29 cellular contexts compared by ENCODE assay signal in genomic region chr2:189191766-189192165, GRCh38. TPM values are rescaled to one million over a fixed set of nuclear protein-coding genes. Genes with fewer than 3 reads are reported as not detected.
DNase-seq lines count a peak whose midpoint lies in the region; ATAC-seq, FAIRE-seq and TF ChIP-seq lines count a peak whose summit lies in the region.
"Had no signal": no experiment of that assay in that cellular context is flagged by ENCODE, and none has a peak within 500 bp of the region (broad histone marks: within the 10 kb centered on the region; RNA-seq: fewer than 3 reads in every experiment).

No MANE protein-coding gene starts in this region.

- no peaks in the 10 kb centered on the region for H4K20me1 ChIP-seq in SK-N-SH (ENCODE audit: insufficient read depth)
- no peaks in the 10 kb centered on the region for H4K20me1 ChIP-seq in fibroblast of lung (ENCODE audit: control insufficient read depth, extremely low read depth, insufficient read depth, low read length)

- CTCF ChIA-PET in SK-N-SH (lab: Yijun Ruan, JAX) = interaction anchor here (1.0 kb wide), 1 partner anchor 19 kb away, joined by 4 read pairs; no protein-coding TSS in a partner anchor
- CTCF ChIA-PET in activated naive CD4-positive, alpha-beta T cell treated with anti-CD3 and anti-CD28 coated beads for 36 hours (lab: Charles Lee) = interaction anchor here (0.6 kb wide), 1 partner anchor 56 kb away, joined by 5 read pairs; no protein-coding TSS in a partner anchor

- no peak overlapping the region for H3K4me3 Mint-ChIP-seq in activated naive CD4-positive, alpha-beta T cell treated with anti-CD3 and anti-CD28 coated beads for 36 hours
- H3K4me3 Mint-ChIP-seq: activated naive CD8-positive, alpha-beta T cell treated with anti-CD3 and anti-CD28 coated beads, Interleukin-2, amount 10 ng/mL, durations not matched to agents 7 days and 5 days; activated T-cell treated with anti-CD3 and anti-CD28 coated beads, Interleukin-2, amount 50 U/mL, for 24 hours; CD4-positive, alpha-beta T cell; nephron progenitor cell; stimulated activated naive B cell treated with anti-CD40 and anti-IgM and Interleukin-4, amounts not matched to agents 10 μg/mL and 1 μg/mL and 100 μg/mL, for 72 hours; T-helper 1 cell treated with Interleukin-12 subunit alpha and Interleukin-12 subunit beta and Interleukin-4 antibody, amounts not matched to agents 30 μg/mL and 1 μg/mL, for 36 hours had no signal

- peak; percentile 79 for FAIRE-seq in TTC549 (lab: Jason Lieb, UNC)
- FAIRE-seq: GM12878, islet of Langerhans had no signal

- no peak for TF ChIP-seq RAD21 in SK-N-SH (IDR thresholded peaks at IDR 0.05; ENCODE audit: low read length)

- H3K9ac ChIP-seq in SK-N-SH (no peak overlapping the region; the same call in 1 of the 2 replicates), fibroblast of lung (ENCODE audit: insufficient read depth, low read length) (no peak overlapping the region)

- H3K36me3 ChIP-seq in SK-N-SH (replicated peaks in 1 of 2; ENCODE audit: control insufficient read depth in 1 of 2, insufficient read depth in 2 of 2, low read length in 1 of 2) (peaks cover 0 to 11% of the 10 kb centered on the region in 2 experiments), fibroblast of lung (ENCODE audit: control insufficient read depth, insufficient read depth, low read length) (no peaks in the 10 kb centered on the region)
- H3K36me3 ChIP-seq: left lung, ovary had no signal

- no peak overlapping the region for H3K4me3 ChIP-seq in SK-N-SH (ENCODE audit: low read depth in 2 of 2, low read length in 1 of 2)
- H3K4me3 ChIP-seq in fibroblast of lung (replicated peaks in 1 of 4; ENCODE audit: control extremely low read depth in 1 of 4, insufficient read depth in 1 of 4, low read depth in 3 of 4, low read length in 4 of 4) = no peak overlapping the region
- H3K4me3 ChIP-seq in coronary artery = no peak overlapping the region
- H3K4me3 ChIP-seq: dorsolateral prefrontal cortex, GM12878, left lung, ovary, SK-N-MC had no signal

- H3K79me2 ChIP-seq in SK-N-SH (ENCODE audit: insufficient read depth) (no peaks in the 10 kb centered on the region), fibroblast of lung (ENCODE audit: control insufficient read depth, insufficient read depth, low read length) (no peaks in the 10 kb centered on the region)

- H3K4me1 ChIP-seq in SK-N-SH (ENCODE audit: control insufficient read depth in 1 of 2, insufficient read depth in 2 of 2, low read depth in 1 of 2, low read length in 1 of 2) (no peaks in the 10 kb centered on the region; a peak in 1 of 4 replicates), fibroblast of lung (ENCODE audit: control insufficient read depth, extremely low read depth, insufficient read depth, low read length) (peaks cover 2% of the 10 kb centered on the region)
- H3K4me1 ChIP-seq: left lung had no signal

- POLR2A ChIA-PET in SK-N-SH (lab: Yijun Ruan, JAX) = no interaction called here

- intact Hi-C loops in activated naive CD4-positive, alpha-beta T cell treated with anti-CD3 and anti-CD28 coated beads for 36 hours (cut with micrococcal nuclease) = no loop called here

- H3K4me2 ChIP-seq in SK-N-SH = no peak overlapping the region
- peak overlapping the region; percentile 52 for H3K4me2 ChIP-seq in fibroblast of lung (ENCODE audit: extremely low read depth, insufficient read depth, low read length)

- H3K27me3 Mint-ChIP-seq in activated naive CD4-positive, alpha-beta T cell treated with anti-CD3 and anti-CD28 coated beads for 36 hours (ENCODE audit: low read depth) = no peaks in the 10 kb centered on the region
- H3K27me3 Mint-ChIP-seq: activated naive CD8-positive, alpha-beta T cell treated with anti-CD3 and anti-CD28 coated beads, Interleukin-2, amount 10 ng/mL, durations not matched to agents 7 days and 5 days; activated T-cell treated with anti-CD3 and anti-CD28 coated beads, Interleukin-2, amount 50 U/mL, for 24 hours; CD4-positive, alpha-beta T cell; stimulated activated naive B cell treated with anti-CD40 and anti-IgM and Interleukin-4, amounts not matched to agents 10 μg/mL and 1 μg/mL and 100 μg/mL, for 72 hours had no signal

- H2AFZ ChIP-seq in SK-N-SH (ENCODE audit: low read depth) (peak overlapping the region; percentile 45; the same call in 1 of the 2 replicates), fibroblast of lung (ENCODE audit: low read length) (peak overlapping the region; percentile 45)

- DNase-seq in SK-N-SH = no peak
- peak; percentile 69 to 71 for DNase-seq in fibroblast of lung (ENCODE audit: low read depth in 2 of 2)
- DNase-seq in stromal cell of bone marrow (ENCODE audit: low read depth) = peak; percentile 51
- DNase-seq in activated naive CD4-positive, alpha-beta T cell treated with anti-CD3 and anti-CD28 coated beads for 36 hours = no peak
- no peak for DNase-seq in hypothalamus (lab: John Stamatoyannopoulos, UW)
- DNase-seq in coronary artery (ENCODE audit: low spot score) = no peak
- DNase-seq: activated CD4-positive, alpha-beta T cell treated with anti-CD3 and anti-CD28 coated beads, Interleukin-2, amount 50 U/mL, for 1 hour; activated CD4-positive, CD25-positive, alpha-beta regulatory T cell; activated gamma-delta T cell; activated naive CD8-positive, alpha-beta T cell treated with anti-CD3 and anti-CD28 coated beads, Interleukin-2, amount 10 ng/mL, durations not matched to agents 7 days and 5 days; activated T-cell treated with anti-CD3 and anti-CD28 coated beads, Interleukin-2, amount 50 U/mL, for 24 hours; AML-193; CD4-positive, alpha-beta T cell; dorsolateral prefrontal cortex; Kasumi-1; left lung; mesenchymal stem cell; NCI-H1417 treated with DMSO at 0.1 percent for 48 hours; NCI-H2081 treated with DMSO at 0.1 percent for 48 hours; nephron progenitor cell; ovary; stimulated activated naive B cell treated with anti-CD40 and anti-IgM and Interleukin-4, amounts not matched to agents 10 μg/mL and 1 μg/mL and 100 μg/mL, for 72 hours had no signal

- H3K9me2 ChIP-seq in SK-N-SH = no peaks in the 10 kb centered on the region

- H3K27ac Mint-ChIP-seq in activated naive CD4-positive, alpha-beta T cell treated with anti-CD3 and anti-CD28 coated beads for 36 hours = no peak overlapping the region
- H3K27ac Mint-ChIP-seq: activated naive CD8-positive, alpha-beta T cell treated with anti-CD3 and anti-CD28 coated beads, Interleukin-2, amount 10 ng/mL, durations not matched to agents 7 days and 5 days; activated T-cell treated with anti-CD3 and anti-CD28 coated beads, Interleukin-2, amount 50 U/mL, for 24 hours; CD4-positive, alpha-beta T cell; nephron progenitor cell; stimulated activated naive B cell treated with anti-CD40 and anti-IgM and Interleukin-4, amounts not matched to agents 10 μg/mL and 1 μg/mL and 100 μg/mL, for 72 hours; T-helper 1 cell treated with Interleukin-12 subunit alpha and Interleukin-12 subunit beta and Interleukin-4 antibody, amounts not matched to agents 30 μg/mL and 1 μg/mL, for 36 hours had no signal

- H3K4me1 Mint-ChIP-seq in activated naive CD4-positive, alpha-beta T cell treated with anti-CD3 and anti-CD28 coated beads for 36 hours (ENCODE audit: low read depth) = peaks cover 3% of the 10 kb centered on the region
- H3K4me1 Mint-ChIP-seq: activated naive CD8-positive, alpha-beta T cell treated with anti-CD3 and anti-CD28 coated beads, Interleukin-2, amount 10 ng/mL, durations not matched to agents 7 days and 5 days; nephron progenitor cell; stimulated activated naive B cell treated with anti-CD40 and anti-IgM and Interleukin-4, amounts not matched to agents 10 μg/mL and 1 μg/mL and 100 μg/mL, for 72 hours had no signal

- TF ChIP-seq EP300 in SK-N-SH (IDR thresholded peaks at IDR 0.05; ENCODE audit: borderline replicate concordance in 1 of 2, low read depth in 1 of 2, low read length in 1 of 2) = no peak

- H3K9me3 Mint-ChIP-seq in activated naive CD4-positive, alpha-beta T cell treated with anti-CD3 and anti-CD28 coated beads for 36 hours = peaks cover 5% of the 10 kb centered on the region
- H3K9me3 Mint-ChIP-seq: activated T-cell treated with anti-CD3 and anti-CD28 coated beads, Interleukin-2, amount 50 U/mL, for 24 hours; CD4-positive, alpha-beta T cell; stimulated activated naive B cell treated with anti-CD40 and anti-IgM and Interleukin-4, amounts not matched to agents 10 μg/mL and 1 μg/mL and 100 μg/mL, for 72 hours; T-helper 1 cell treated with Interleukin-12 subunit alpha and Interleukin-12 subunit beta and Interleukin-4 antibody, amounts not matched to agents 30 μg/mL and 1 μg/mL, for 36 hours had no signal

- H3K9me3 ChIP-seq in SK-N-SH (peaks cover 7% of the 10 kb centered on the region; the same call in 1 of the 2 replicates), fibroblast of lung (ENCODE audit: control insufficient read depth, insufficient read depth, low read depth, low read length) (no peaks in the 10 kb centered on the region)
- H3K9me3 ChIP-seq: ovary had no signal

- peaks cover 11% of the 10 kb centered on the region for H3F3A ChIP-seq in SK-N-SH (replicated peaks; ENCODE audit: insufficient read depth)

- peaks cover 1% of the 10 kb centered on the region for H3K36me3 Mint-ChIP-seq in activated naive CD4-positive, alpha-beta T cell treated with anti-CD3 and anti-CD28 coated beads for 36 hours (ENCODE audit: low read depth)
- H3K36me3 Mint-ChIP-seq: stimulated activated naive B cell treated with anti-CD40 and anti-IgM and Interleukin-4, amounts not matched to agents 10 μg/mL and 1 μg/mL and 100 μg/mL, for 72 hours had no signal

- TF ChIP-seq CTCF in SK-N-SH (IDR thresholded peaks at IDR 0.05) = no peak
- no peak for TF ChIP-seq CTCF in fibroblast of lung (conservative IDR thresholded peaks at IDR 0.05 in 1 of 2, IDR thresholded peaks at IDR 0.05 in 1 of 2; ENCODE audit: low read depth in 1 of 2, low read length in 2 of 2)
- no peak for TF ChIP-seq CTCF in coronary artery (IDR thresholded peaks at IDR 0.05)

- peak overlapping the region in 1 of 2 experiments; percentile 39; a peak in 1 of 4 replicates for H3K27ac ChIP-seq in SK-N-SH (ENCODE audit: low read depth in 2 of 2, low read length in 1 of 2)
- no peak overlapping the region for H3K27ac ChIP-seq in fibroblast of lung (ENCODE audit: insufficient read depth, low read length)
- H3K27ac ChIP-seq in coronary artery = no peak overlapping the region
- H3K27ac ChIP-seq: 22Rv1, dorsolateral prefrontal cortex, left lung, ovary, SK-N-MC had no signal

- no peak for ATAC-seq in SK-N-SH treated with all-trans-retinoic acid at 6 μM for 48 hours
- ATAC-seq: GM12878; stimulated activated naive B cell treated with anti-CD40 and anti-IgM and Interleukin-4, amounts not matched to agents 10 μg/mL and 1 μg/mL and 100 μg/mL, for 72 hours had no signal

- H3K27me3 ChIP-seq in SK-N-SH (ENCODE audit: insufficient read depth) (no peaks in the 10 kb centered on the region), fibroblast of lung (ENCODE audit: control insufficient read depth, insufficient read depth, low read length) (no peaks in the 10 kb centered on the region)
- H3K27me3 ChIP-seq: dorsolateral prefrontal cortex, left lung, ovary had no signal

RNA-seq across cellular contexts. Expression of gene COL5A2, which starts 12.2 kb away (rescaled TPM):
- polyA plus RNA-seq in SK-N-SH (2012; rRNA removed) (18.7 and 20.4 TPM in 2 replicates), fibroblast of lung (93.1 and 353 TPM in 2 replicates)
- 14.9 and 20.2 TPM in 2 replicates for polyA plus RNA-seq in SK-N-SH (2012; cell fraction: cytosol; rRNA removed)
- polyA plus RNA-seq in SK-N-SH (2012; cell fraction: nucleus; rRNA removed) = 18.2 and 26.5 TPM in 2 replicates
- 200 and 253 TPM in 2 replicates for total RNA-seq in fibroblast of lung
- polyA plus RNA-seq in fibroblast of lung (2012) = 101 and 369 TPM in 2 replicates
- polyA minus RNA-seq in fibroblast of lung (ENCODE audit: low replicate concordance) = 109 and 270 TPM in 2 replicates
- 1 to 10 TPM; 3.1 to 4.7 TPM for total RNA-seq in activated naive CD4-positive, alpha-beta T cell treated with anti-CD3 and anti-CD28 coated beads for 36 hours

Comparison
In these comparisons a context has a peak if more than half of its experiments do, and no peak if none do; other contexts are left out.
1. DNase-seq: peak in fibroblast of lung (2 of 2) and stromal cell of bone marrow (single experiment); none in SK-N-SH (single experiment), activated naive CD4-positive, alpha-beta T cell treated with anti-CD3 and anti-CD28 coated beads for 36 hours (single experiment), hypothalamus (0 of 51) and coronary artery (single experiment).
2. RNA of gene COL5A2, which starts 12.2 kb away (total RNA-seq): 200 to 253 TPM in fibroblast of lung; 3.1 to 4.7 TPM in activated naive CD4-positive, alpha-beta T cell treated with anti-CD3 and anti-CD28 coated beads for 36 hours; every median in the first group is over 10 times any median in the second.